1 cellular context compared by ENCODE assay signal in the genomic region with DNA sequence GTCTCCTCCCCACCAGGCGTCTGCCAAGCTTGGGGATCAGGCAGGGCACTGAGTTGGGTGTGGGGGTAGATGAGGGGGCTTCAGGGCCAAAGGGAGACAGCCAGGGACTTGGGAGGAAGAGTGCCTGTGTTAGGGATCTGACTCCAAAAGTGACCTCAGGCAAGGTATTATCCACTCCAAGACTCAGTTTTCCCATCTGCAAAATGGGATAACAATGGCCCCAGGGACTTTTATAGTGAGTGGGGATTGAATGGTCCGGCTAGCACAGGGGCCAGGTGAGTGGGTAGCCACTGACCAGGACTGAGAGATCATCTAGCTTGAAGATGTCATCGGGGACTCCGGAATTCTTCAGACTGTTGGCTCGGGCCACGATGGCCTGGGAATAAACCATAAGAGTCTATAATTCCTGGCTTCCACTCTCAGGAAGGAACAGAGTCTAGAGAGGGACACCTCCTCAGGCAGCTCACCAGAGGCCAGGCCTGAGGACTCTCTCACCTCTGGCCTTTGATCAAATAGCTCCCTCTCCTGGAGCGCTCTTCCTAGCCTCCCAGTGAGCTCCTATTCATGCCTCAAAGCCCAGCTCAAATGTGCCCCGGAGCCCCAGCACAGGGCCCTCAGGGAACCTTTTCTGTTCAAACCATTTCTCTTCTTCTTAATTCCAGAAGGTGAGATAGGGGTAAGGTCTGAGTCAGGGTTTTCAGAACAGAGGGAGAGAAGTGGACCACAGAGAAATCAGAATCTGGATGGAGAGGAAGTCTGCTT.
TF ChIP-seq lines count a peak whose summit lies in the region.

No MANE protein-coding gene starts in this region.

TF ChIP-seq in SK-N-SH, 30 proteins besides CTCF, POLR2A, EP300 and RAD21 (continued from another document):
- TF ChIP-seq, protein P1, sequence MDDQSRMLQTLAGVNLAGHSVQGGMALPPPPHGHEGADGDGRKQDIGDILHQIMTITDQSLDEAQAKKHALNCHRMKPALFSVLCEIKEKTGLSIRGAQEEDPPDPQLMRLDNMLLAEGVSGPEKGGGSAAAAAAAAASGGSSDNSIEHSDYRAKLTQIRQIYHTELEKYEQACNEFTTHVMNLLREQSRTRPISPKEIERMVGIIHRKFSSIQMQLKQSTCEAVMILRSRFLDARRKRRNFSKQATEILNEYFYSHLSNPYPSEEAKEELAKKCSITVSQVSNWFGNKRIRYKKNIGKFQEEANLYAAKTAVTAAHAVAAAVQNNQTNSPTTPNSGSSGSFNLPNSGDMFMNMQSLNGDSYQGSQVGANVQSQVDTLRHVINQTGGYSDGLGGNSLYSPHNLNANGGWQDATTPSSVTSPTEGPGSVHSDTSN (IDR thresholded peaks at IDR 0.05), result no peak
- TF ChIP-seq FOXJ3 (CRISPR knock-in tag; IDR thresholded peaks at IDR 0.05) (no peak), SMC3 (IDR thresholded peaks at IDR 0.05; ENCODE audit: low read depth, low read length) (no peak), NFIC (IDR thresholded peaks at IDR 0.05; ENCODE audit: borderline replicate concordance) (no peak), SIN3A (IDR thresholded peaks at IDR 0.05; ENCODE audit: borderline replicate concordance, low read depth, low read length) (no peak), RFX5 (IDR thresholded peaks at IDR 0.05; ENCODE audit: low read length) (no peak), TAF1 (IDR thresholded peaks at IDR 0.05; ENCODE audit: borderline replicate concordance, low read depth, low read length) (no peak), GATA2 (CRISPR knock-in tag; IDR thresholded peaks at IDR 0.05) (no peak), JUND (IDR thresholded peaks at IDR 0.05) (no peak), GABPA (IDR thresholded peaks at IDR 0.05; ENCODE audit: low read depth) (no peak), FOSL2 (IDR thresholded peaks at IDR 0.05; ENCODE audit: borderline replicate concordance, low read depth) (no peak), YY1 (IDR thresholded peaks at IDR 0.05; ENCODE audit: low read depth) (no peak), CHD2 (IDR thresholded peaks at IDR 0.05; ENCODE audit: low read length, partially characterized antibody) (no peak)
- TF ChIP-seq, protein P2, sequence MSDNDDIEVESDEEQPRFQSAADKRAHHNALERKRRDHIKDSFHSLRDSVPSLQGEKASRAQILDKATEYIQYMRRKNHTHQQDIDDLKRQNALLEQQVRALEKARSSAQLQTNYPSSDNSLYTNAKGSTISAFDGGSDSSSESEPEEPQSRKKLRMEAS (IDR thresholded peaks at IDR 0.05; ENCODE audit: low read depth), result no peak
- TF ChIP-seq, protein P3, sequence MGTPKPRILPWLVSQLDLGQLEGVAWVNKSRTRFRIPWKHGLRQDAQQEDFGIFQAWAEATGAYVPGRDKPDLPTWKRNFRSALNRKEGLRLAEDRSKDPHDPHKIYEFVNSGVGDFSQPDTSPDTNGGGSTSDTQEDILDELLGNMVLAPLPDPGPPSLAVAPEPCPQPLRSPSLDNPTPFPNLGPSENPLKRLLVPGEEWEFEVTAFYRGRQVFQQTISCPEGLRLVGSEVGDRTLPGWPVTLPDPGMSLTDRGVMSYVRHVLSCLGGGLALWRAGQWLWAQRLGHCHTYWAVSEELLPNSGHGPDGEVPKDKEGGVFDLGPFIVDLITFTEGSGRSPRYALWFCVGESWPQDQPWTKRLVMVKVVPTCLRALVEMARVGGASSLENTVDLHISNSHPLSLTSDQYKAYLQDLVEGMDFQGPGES (IDR thresholded peaks at IDR 0.05; ENCODE audit: low read depth, low read length), result no peak
- TF ChIP-seq, protein P4, sequence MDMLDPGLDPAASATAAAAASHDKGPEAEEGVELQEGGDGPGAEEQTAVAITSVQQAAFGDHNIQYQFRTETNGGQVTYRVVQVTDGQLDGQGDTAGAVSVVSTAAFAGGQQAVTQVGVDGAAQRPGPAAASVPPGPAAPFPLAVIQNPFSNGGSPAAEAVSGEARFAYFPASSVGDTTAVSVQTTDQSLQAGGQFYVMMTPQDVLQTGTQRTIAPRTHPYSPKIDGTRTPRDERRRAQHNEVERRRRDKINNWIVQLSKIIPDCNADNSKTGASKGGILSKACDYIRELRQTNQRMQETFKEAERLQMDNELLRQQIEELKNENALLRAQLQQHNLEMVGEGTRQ (IDR thresholded peaks at IDR 0.05; ENCODE audit: borderline replicate concordance, low read depth, low read length), result no peak
- TF ChIP-seq, protein P5, sequence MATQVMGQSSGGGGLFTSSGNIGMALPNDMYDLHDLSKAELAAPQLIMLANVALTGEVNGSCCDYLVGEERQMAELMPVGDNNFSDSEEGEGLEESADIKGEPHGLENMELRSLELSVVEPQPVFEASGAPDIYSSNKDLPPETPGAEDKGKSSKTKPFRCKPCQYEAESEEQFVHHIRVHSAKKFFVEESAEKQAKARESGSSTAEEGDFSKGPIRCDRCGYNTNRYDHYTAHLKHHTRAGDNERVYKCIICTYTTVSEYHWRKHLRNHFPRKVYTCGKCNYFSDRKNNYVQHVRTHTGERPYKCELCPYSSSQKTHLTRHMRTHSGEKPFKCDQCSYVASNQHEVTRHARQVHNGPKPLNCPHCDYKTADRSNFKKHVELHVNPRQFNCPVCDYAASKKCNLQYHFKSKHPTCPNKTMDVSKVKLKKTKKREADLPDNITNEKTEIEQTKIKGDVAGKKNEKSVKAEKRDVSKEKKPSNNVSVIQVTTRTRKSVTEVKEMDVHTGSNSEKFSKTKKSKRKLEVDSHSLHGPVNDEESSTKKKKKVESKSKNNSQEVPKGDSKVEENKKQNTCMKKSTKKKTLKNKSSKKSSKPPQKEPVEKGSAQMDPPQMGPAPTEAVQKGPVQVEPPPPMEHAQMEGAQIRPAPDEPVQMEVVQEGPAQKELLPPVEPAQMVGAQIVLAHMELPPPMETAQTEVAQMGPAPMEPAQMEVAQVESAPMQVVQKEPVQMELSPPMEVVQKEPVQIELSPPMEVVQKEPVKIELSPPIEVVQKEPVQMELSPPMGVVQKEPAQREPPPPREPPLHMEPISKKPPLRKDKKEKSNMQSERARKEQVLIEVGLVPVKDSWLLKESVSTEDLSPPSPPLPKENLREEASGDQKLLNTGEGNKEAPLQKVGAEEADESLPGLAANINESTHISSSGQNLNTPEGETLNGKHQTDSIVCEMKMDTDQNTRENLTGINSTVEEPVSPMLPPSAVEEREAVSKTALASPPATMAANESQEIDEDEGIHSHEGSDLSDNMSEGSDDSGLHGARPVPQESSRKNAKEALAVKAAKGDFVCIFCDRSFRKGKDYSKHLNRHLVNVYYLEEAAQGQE (IDR thresholded peaks at IDR 0.05; ENCODE audit: low read depth, low read length), result no peak
